6 cellular contexts compared by ENCODE assay signal in the genomic region with DNA sequence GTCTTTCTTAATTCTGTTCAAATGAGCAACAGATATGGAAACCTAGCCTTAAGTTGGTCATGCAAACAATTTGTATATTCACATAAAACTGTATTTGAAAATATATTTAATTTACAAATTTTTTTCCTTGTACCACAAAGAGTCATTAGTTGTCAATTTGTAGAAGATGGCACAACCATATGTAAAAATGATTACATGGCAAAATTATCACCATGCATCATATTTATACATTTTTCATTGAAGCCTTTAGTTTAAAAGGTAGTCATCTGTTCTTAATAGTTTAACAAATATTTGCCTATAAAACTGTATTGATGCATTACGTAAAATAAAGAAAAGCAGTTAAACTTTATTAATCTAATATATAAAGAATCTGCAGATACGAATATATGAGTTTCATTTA.
"Had no signal": no experiment of that assay in that cellular context is flagged by ENCODE, and none has a peak within 500 bp of the region (broad histone marks: within the 10 kb centered on the region; RNA-seq: fewer than 3 reads in every experiment).

No MANE protein-coding gene starts in this region.

- ATAC-seq: GM23338 had no signal

- H3K4me2 ChIP-seq: GM23338 had no signal

- H2AFZ ChIP-seq: GM23338 had no signal

- FAIRE-seq: H1, H54 had no signal

- H3K4me3 ChIP-seq: GM23338 had no signal

- DNase-seq: H9, HCEC 1CT, KG1 had no signal
